Comparison of ENCODE assay signal across 8 cellular contexts in the genomic region with DNA sequence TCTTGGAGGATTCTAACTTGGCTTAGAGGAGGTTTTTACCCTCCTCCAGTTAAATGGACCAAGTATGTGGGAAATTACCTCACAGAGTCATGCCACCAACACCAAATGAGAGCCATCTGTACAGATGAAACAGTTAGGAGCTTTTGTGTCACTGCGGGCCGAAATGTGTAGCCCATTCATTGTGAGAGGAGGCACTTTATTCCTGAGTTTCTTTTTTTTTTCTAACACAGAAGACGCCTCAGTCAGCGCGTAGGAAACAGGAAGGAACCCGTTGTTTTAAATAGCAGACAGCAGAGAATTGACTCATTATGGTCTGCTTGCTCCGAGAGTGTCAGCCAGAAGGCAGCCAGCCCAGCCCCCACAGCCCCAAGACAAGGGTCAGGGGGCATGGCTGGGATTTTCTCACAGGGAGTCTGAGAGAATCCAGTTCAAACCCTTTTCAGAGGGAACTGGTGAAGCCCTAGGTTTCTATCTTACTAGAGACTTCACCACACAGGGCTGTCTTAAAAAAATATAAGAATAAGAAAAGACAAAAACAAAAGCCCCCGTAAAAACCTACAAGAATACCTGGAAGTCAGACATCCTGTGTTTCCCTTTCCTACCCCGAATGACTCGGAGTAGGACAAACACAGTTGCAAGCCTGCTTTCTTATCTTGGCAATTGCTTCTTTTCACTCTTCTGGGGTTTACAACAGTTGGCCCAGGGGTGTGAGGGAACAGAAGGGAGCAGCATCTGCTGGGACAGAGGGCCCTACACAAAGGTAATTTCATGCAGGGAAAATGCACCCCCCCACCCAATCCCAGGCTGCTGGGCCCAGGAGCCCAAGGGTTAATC.
DNase-seq lines count a peak whose midpoint lies in the region; ATAC-seq, FAIRE-seq and TF ChIP-seq lines count a peak whose summit lies in the region.

No MANE protein-coding gene starts in this region.

- H3K36me3 ChIP-seq in OCI-LY7 (ENCODE audit: insufficient read depth, low read length) (no peaks in the 10 kb centered on the region), GM12878 (ENCODE audit: control insufficient read depth in 2 of 2, insufficient read depth in 2 of 2, low read length in 1 of 2) (no peaks in the 10 kb centered on the region; a peak in 1 of 4 replicates)

- peaks cover 9% of the 10 kb centered on the region for H3K9me3 Mint-ChIP-seq in Calu3 (ENCODE audit: low read depth, unreplicated experiment)

- SMC1A ChIA-PET in GM12878 (lab: Charles Lee; ENCODE audit: uncharacterized antibody, unreplicated experiment): interaction anchor here (0.6 to 1.8 kb wide), 6 partner anchors 62 to 988 kb away, joined by 3 to 11 read pairs (median 4); no protein-coding TSS in a partner anchor

- POLR2A ChIA-PET in OCI-LY7 (lab: Charles Lee): no interaction called here
- POLR2A ChIA-PET in GM12878 (lab: Charles Lee): interaction anchor here (0.9 to 1.1 kb wide), 2 partner anchors 617 to 668 kb away, joined by 3 read pairs; no protein-coding TSS in a partner anchor

- no peak overlapping the region for H3K4me3 ChIP-seq in OCI-LY7 (ENCODE audit: low read depth, low read length, poor library complexity, severe bottlenecking)
- H3K4me3 ChIP-seq in GM12878: peak overlapping the region; percentile 52; the same call in 1 of the 2 replicates

- FAIRE-seq in GM12878 (lab: Jason Lieb, UNC): peak; percentile 98

- H3K9me2 ChIP-seq in OCI-LY7 (ENCODE audit: insufficient read depth, low read length): no peaks in the 10 kb centered on the region

- peaks cover 47% of the 10 kb centered on the region for H3K27me3 Mint-ChIP-seq in Calu3 (ENCODE audit: unreplicated experiment)

- in situ Hi-C loops in GM12878 (cut with MboI): no loop called here

- H4K20me1 ChIP-seq in OCI-LY7 (ENCODE audit: insufficient read depth, low read length): no peaks in the 10 kb centered on the region
- H4K20me1 ChIP-seq in GM12878 (ENCODE audit: control insufficient read depth, insufficient read depth): no peaks in the 10 kb centered on the region

- no peaks in the 10 kb centered on the region for H3K27me3 ChIP-seq in GM12878 (replicated peaks in 1 of 2; ENCODE audit: control insufficient read depth in 2 of 2, insufficient read depth in 2 of 2, low read length in 1 of 2)

- no peak overlapping the region for H3K4me3 Mint-ChIP-seq in Calu3 (ENCODE audit: low read depth, unreplicated experiment)

- CTCF ChIA-PET in OCI-LY7 (lab: Charles Lee; ENCODE audit: unreplicated experiment): no interaction called here
- CTCF ChIA-PET in GM12878 (lab: Yijun Ruan, JAX): interaction anchor here (3.2 kb wide), 1 partner anchor 100 kb away, joined by 17 read pairs; no protein-coding TSS in a partner anchor
- CTCF ChIA-PET in Calu3 (lab: Charles Lee): no interaction called here

- intact Hi-C loops in OCI-LY7 (cut with micrococcal nuclease; ENCODE audit: unreplicated experiment) (no loop called here), GM12878 (cut with micrococcal nuclease; ENCODE audit: unreplicated experiment) (loop anchor here (2.0 to 10.0 kb wide), 6 partner anchors 53 to 973 kb away; no protein-coding TSS in a partner anchor), Calu3 (cut with micrococcal nuclease; ENCODE audit: unreplicated experiment) (no loop called here)

- no peaks in the 10 kb centered on the region for H3K4me1 Mint-ChIP-seq in Calu3 (ENCODE audit: low read depth, unreplicated experiment)

- no peak for TF ChIP-seq POLR2A in GM12878 (IDR thresholded peaks at IDR 0.05; ENCODE audit: low read depth, low read length)

- H3K4me2 ChIP-seq in OCI-LY7 (ENCODE audit: low read length) (no peak overlapping the region), GM12878 (ENCODE audit: control insufficient read depth, insufficient read depth) (peak overlapping the region; percentile 95)

- no peaks in the 10 kb centered on the region for H3K9me3 ChIP-seq in OCI-LY7 (ENCODE audit: low read length)
- peaks cover 18% of the 10 kb centered on the region; the same call in 2 of the 3 replicates for H3K9me3 ChIP-seq in GM12878 (replicated peaks; ENCODE audit: control insufficient read depth, insufficient read depth, low read length)

- H3K27ac Mint-ChIP-seq in Calu3 (ENCODE audit: unreplicated experiment): no peak overlapping the region

- H3K79me2 ChIP-seq in OCI-LY7 (ENCODE audit: insufficient read depth, low read depth, low read length) (no peaks in the 10 kb centered on the region), GM12878 (ENCODE audit: control insufficient read depth, insufficient read depth, low read length) (peaks cover 2% of the 10 kb centered on the region)

- H2AFZ ChIP-seq in OCI-LY7 (ENCODE audit: low read length) (no peak overlapping the region), GM12878 (ENCODE audit: control insufficient read depth, low read depth, low read length) (peak overlapping the region; percentile 84)

- peak; percentile 28; the same call in 1 of the 2 replicates for TF ChIP-seq RAD21 in GM12878 (IDR thresholded peaks at IDR 0.05; ENCODE audit: insufficient read depth, low read depth, low read length)

- DNase-seq in SIG-M5 treated with dmso at 0.1 percent for 504 hours (lab: John Stamatoyannopoulos, UW; ENCODE audit: unreplicated experiment): peak; percentile 76
- no peak for DNase-seq in SIG-M5 (lab: John Stamatoyannopoulos, UW)
- peak; percentile 3 for DNase-seq in OCI-LY7 (ENCODE audit: low spot score)
- peak; percentile 90 for DNase-seq in GM12878 (ENCODE audit: low read depth, low spot score)
- peak; percentile 86 for DNase-seq in iris pigment epithelial cell (ENCODE audit: low read depth)
- peak; percentile 30 to 40 (median 39) for DNase-seq in stimulated activated CD4-positive, alpha-beta T cell treated with anti-CD3 and anti-CD28 coated beads, Interleukin-12 subunit alpha, Interleukin-12 subunit beta, amount 100 ng/mL, for 48 hours (ENCODE audit: low read depth in 2 of 3, low spot score in 1 of 3)
- DNase-seq in Calu3: no peak

- peak; percentile 80 to 88 for TF ChIP-seq EP300 in GM12878 (IDR thresholded peaks at IDR 0.05; ENCODE audit: borderline replicate concordance in 1 of 2, control insufficient read depth in 1 of 2, low read depth in 2 of 2, low read length in 2 of 2)

- no peaks in the 10 kb centered on the region for H3K4me1 ChIP-seq in OCI-LY7 (ENCODE audit: insufficient read depth, low read length, poor library complexity, severe bottlenecking)
- peaks cover 31% of the 10 kb centered on the region for H3K4me1 ChIP-seq in GM12878 (ENCODE audit: control insufficient read depth, insufficient read depth, low read length)

- ATAC-seq in HG02981 (IDR thresholded peaks at IDR 0.05; ENCODE audit: unreplicated experiment) (peak; percentile 81), GM12878 (peak; percentile 93)

- no peaks in the 10 kb centered on the region for H3K36me3 Mint-ChIP-seq in Calu3 (ENCODE audit: insufficient read depth, unreplicated experiment)

- BruUV-seq in OCI-LY7 (replicated peaks; lab: Mats Ljungman, UMichigan) (no TSS peak), GM12878 (replicated peaks; lab: Mats Ljungman, UMichigan) (no TSS peak), Calu3 (replicated peaks; lab: Mats Ljungman, UMichigan) (no TSS peak)

- no peak for TF ChIP-seq CTCF in OCI-LY7 (conservative IDR thresholded peaks at IDR 0.05; ENCODE audit: low read length)
- no peak for TF ChIP-seq CTCF in GM12878 (IDR thresholded peaks at IDR 0.05 in 2 of 3, conservative IDR thresholded peaks at IDR 0.05 in 1 of 3; ENCODE audit: control insufficient read depth in 2 of 3, extremely low read depth in 1 of 3, insufficient read depth in 1 of 3, low read depth in 3 of 3, low read length in 3 of 3)
- TF ChIP-seq CTCF in Calu3 (IDR thresholded peaks at IDR 0.05; ENCODE audit: unreplicated experiment): no peak

- RAD21 ChIA-PET in GM12878 (lab: Charles Lee; ENCODE audit: unreplicated experiment): interaction anchor here (0.7 to 1.9 kb wide), 6 partner anchors 61 to 956 kb away, joined by 3 to 10 read pairs (median 4); no protein-coding TSS in a partner anchor

- peak overlapping the region; percentile 61 for H3K9ac ChIP-seq in GM12878 (ENCODE audit: control insufficient read depth, insufficient read depth, low read length)

- 2% methylated on average over 10 of the region's 10 CpGs for whole genome bisulfite sequencing in GM12878 (ENCODE audit: insufficient coverage, insufficient replicate concordance, low lambda C conversion rate, missing lambda C conversion rate)

- H3K27ac ChIP-seq in OCI-LY7 (ENCODE audit: low read depth, low read length, poor library complexity, severe bottlenecking): no peak overlapping the region
- peak overlapping the region; percentile 92 for H3K27ac ChIP-seq in GM12878 (ENCODE audit: control insufficient read depth, insufficient read depth)

TF ChIP-seq in GM12878, 131 proteins besides CTCF, POLR2A, EP300 and RAD21 (continues in another document):
- TF ChIP-seq EGR1 (IDR thresholded peaks at IDR 0.05; ENCODE audit: borderline replicate concordance in 1 of 2, low read depth in 2 of 2, low read length in 2 of 2) (no peak), ZNF24 (IDR thresholded peaks at IDR 0.05) (peak; percentile 9; the same call in 1 of the 2 replicates), NR2F1 (conservative IDR thresholded peaks at IDR 0.05) (peak; percentile 98), TBL1XR1 (IDR thresholded peaks at IDR 0.05; ENCODE audit: low read depth, low read length) (peak; percentile 89), ZBED1 (IDR thresholded peaks at IDR 0.05; ENCODE audit: borderline replicate concordance) (peak; percentile 93), LARP7 (IDR thresholded peaks at IDR 0.05) (0 out of 2 replicates have a peak, but pooled peaks have one; percentile 11), FOXM1 (IDR thresholded peaks at IDR 0.05; ENCODE audit: low read depth, low read length) (peak; percentile 96), TAF1 (IDR thresholded peaks at IDR 0.05; ENCODE audit: borderline replicate concordance, low read depth, low read length) (0 out of 2 replicates have a peak, but pooled peaks have one; percentile 22)
- TF ChIP-seq, protein P1, sequence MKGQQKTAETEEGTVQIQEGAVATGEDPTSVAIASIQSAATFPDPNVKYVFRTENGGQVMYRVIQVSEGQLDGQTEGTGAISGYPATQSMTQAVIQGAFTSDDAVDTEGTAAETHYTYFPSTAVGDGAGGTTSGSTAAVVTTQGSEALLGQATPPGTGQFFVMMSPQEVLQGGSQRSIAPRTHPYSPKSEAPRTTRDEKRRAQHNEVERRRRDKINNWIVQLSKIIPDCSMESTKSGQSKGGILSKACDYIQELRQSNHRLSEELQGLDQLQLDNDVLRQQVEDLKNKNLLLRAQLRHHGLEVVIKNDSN (IDR thresholded peaks at IDR 0.05; ENCODE audit: borderline replicate concordance, extremely low read length, insufficient read depth, low read depth, low read length): no peak

Comparison
In these comparisons a context has a peak if more than half of its experiments do, and no peak if none do; other contexts are left out.
1. DNase-seq: peak in SIG-M5 treated with dmso at 0.1 percent for 504 hours (single experiment), OCI-LY7 (single experiment), GM12878 (single experiment), iris pigment epithelial cell (single experiment) and stimulated activated CD4-positive, alpha-beta T cell treated with anti-CD3 and anti-CD28 coated beads, Interleukin-12 subunit alpha, Interleukin-12 subunit beta, amount 100 ng/mL, for 48 hours (3 of 3); none in SIG-M5 (single experiment) and Calu3 (single experiment).